Comparison of ENCODE assay signal across 12 cellular contexts in the genomic region with DNA sequence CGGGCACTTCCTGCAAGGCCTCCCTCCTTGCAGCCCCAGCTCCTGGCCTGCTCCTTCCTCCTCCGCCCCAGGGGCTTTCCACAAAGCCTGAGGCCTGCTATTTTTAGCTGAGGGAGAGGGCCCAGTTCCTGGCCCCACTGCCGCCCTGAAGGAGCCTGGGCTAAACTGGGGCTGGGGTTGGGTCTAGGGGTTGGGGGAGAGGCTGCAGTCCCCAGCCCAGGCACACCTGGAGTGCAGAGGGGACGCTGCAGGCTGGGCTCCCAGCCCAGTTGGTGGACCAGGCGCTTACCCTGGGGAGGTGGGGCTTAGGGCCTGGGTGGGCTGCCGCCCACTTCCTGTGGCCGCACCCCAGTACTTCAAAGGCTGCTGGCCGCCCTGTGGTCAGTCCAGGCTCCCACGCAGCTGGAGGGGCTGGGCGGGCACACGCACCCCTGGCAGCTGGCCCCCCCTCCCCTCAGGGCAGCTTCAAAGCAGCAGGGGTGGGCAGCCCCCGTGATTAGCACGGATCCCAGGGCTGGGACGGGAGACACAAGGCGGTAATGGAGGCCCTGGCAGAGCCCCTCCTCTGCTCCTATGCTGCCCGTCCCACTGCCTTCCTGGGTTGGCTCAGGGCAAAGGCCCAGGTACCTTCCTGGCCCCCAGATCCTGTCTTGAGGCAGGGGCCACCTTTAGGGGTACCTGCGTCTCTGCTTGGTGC. TPM values are rescaled to one million over a fixed set of nuclear protein-coding genes. Genes with fewer than 3 reads are reported as not detected.
DNase-seq lines count a peak whose midpoint lies in the region; ATAC-seq and TF ChIP-seq lines count a peak whose summit lies in the region.
"Had no signal": no experiment of that assay in that cellular context is flagged by ENCODE, and none has a peak within 500 bp of the region (broad histone marks: within the 10 kb centered on the region; RNA-seq: fewer than 3 reads in every experiment).

No MANE protein-coding gene starts in this region.

- H3K27me3 Mint-ChIP-seq in H9 (ENCODE audit: low read depth), result peaks cover 8% of the 10 kb centered on the region
- H3K27me3 Mint-ChIP-seq in stimulated activated naive B cell treated with anti-CD40 and anti-IgM and Interleukin-4, amounts not matched to agents 10 μg/mL and 1 μg/mL and 100 μg/mL, for 72 hours, result peaks cover 16 to 24% of the 10 kb centered on the region in 2 donors

- no peak overlapping the region for H3T11ph ChIP-seq in H9 (ENCODE audit: low read length)

- H3K27me3 ChIP-seq in H9 (ENCODE audit: insufficient read depth, low read length), result no peaks in the 10 kb centered on the region
- no peaks in the 10 kb centered on the region for H3K27me3 ChIP-seq in adrenal gland

- H3K18ac ChIP-seq in H9 (ENCODE audit: insufficient read length, low read depth, low read length), result no peak overlapping the region

- H3K14ac ChIP-seq in H9 (ENCODE audit: insufficient read depth, low read length), result peak overlapping the region; percentile 45; the same call in 1 of the 2 replicates

- H3K9me3 ChIP-seq in H9 (ENCODE audit: control insufficient read depth, low read depth, low read length) (no peaks in the 10 kb centered on the region), adrenal gland (replicated peaks in 1 of 3) (no peaks in the 10 kb centered on the region)

- no peak overlapping the region for H2BK15ac ChIP-seq in H9 (ENCODE audit: low read depth, low read length)

- H2BK20ac ChIP-seq in H9 (ENCODE audit: low read depth, low read length, poor library complexity, severe bottlenecking), result no peak overlapping the region

- no peak overlapping the region for H3K27ac Mint-ChIP-seq in H9
- peak overlapping the region; percentile 56 for H3K27ac Mint-ChIP-seq in stimulated activated naive B cell treated with anti-CD40 and anti-IgM and Interleukin-4, amounts not matched to agents 10 μg/mL and 1 μg/mL and 100 μg/mL, for 72 hours
- H3K27ac Mint-ChIP-seq: activated CD4-positive, alpha-beta T cell treated with anti-CD3 and anti-CD28 coated beads for 36 hours had no signal

- H3K36me3 ChIP-seq in adrenal gland (replicated peaks in 1 of 2), result no peaks in the 10 kb centered on the region

- peaks cover 18 to 34% of the 10 kb centered on the region in 2 experiments for H3K4me1 Mint-ChIP-seq in H9
- peaks cover 41 to 68% of the 10 kb centered on the region in 2 donors for H3K4me1 Mint-ChIP-seq in stimulated activated naive B cell treated with anti-CD40 and anti-IgM and Interleukin-4, amounts not matched to agents 10 μg/mL and 1 μg/mL and 100 μg/mL, for 72 hours

- no peak overlapping the region for H3K4ac ChIP-seq in H9 (ENCODE audit: low read depth, low read length)

- no peak overlapping the region for H2BK12ac ChIP-seq in H9 (ENCODE audit: insufficient read length, low read depth, low read length)

- H2BK5ac ChIP-seq in H9 (ENCODE audit: insufficient read length, low read length), result no peak overlapping the region

- H3K56ac ChIP-seq in H9 (ENCODE audit: insufficient read length, low read depth, low read length), result no peak overlapping the region

- no peaks in the 10 kb centered on the region for H3K79me2 ChIP-seq in H9 (ENCODE audit: insufficient read depth, low read length)

- H3K36me3 Mint-ChIP-seq in H9 (ENCODE audit: insufficient read depth in 1 of 3, low read depth in 3 of 3), result no peaks in the 10 kb centered on the region
- peaks cover 0 to 4% of the 10 kb centered on the region in 2 donors for H3K36me3 Mint-ChIP-seq in stimulated activated naive B cell treated with anti-CD40 and anti-IgM and Interleukin-4, amounts not matched to agents 10 μg/mL and 1 μg/mL and 100 μg/mL, for 72 hours
- H3K36me3 Mint-ChIP-seq: naive B cell had no signal

- no peak for ATAC-seq in stimulated activated naive B cell treated with anti-CD40 and anti-IgM and Interleukin-4, amounts not matched to agents 10 μg/mL and 1 μg/mL and 100 μg/mL, for 72 hours (replicated peaks)
- ATAC-seq in HG02973 (IDR thresholded peaks at IDR 0.05; ENCODE audit: unreplicated experiment), result no peak
- ATAC-seq: activated CD4-positive, alpha-beta T cell treated with anti-CD3 and anti-CD28 coated beads for 36 hours had no signal

- no peak overlapping the region for H3K4me2 ChIP-seq in H9 (ENCODE audit: insufficient read depth, insufficient read length, low read length)

- H3K23me2 ChIP-seq in H9 (ENCODE audit: insufficient read length, low read depth, low read length, poor library complexity, severe bottlenecking), result no peaks in the 10 kb centered on the region

- H2AFZ ChIP-seq in H9 (ENCODE audit: low read length), result no peak overlapping the region

- no peak overlapping the region for H3K4me3 Mint-ChIP-seq in H9
- peak overlapping the region; percentile 4 to 50 for H3K4me3 Mint-ChIP-seq in stimulated activated naive B cell treated with anti-CD40 and anti-IgM and Interleukin-4, amounts not matched to agents 10 μg/mL and 1 μg/mL and 100 μg/mL, for 72 hours
- H3K4me3 Mint-ChIP-seq: activated CD4-positive, alpha-beta T cell treated with anti-CD3 and anti-CD28 coated beads for 36 hours had no signal

- intact Hi-C loops in adrenal gland (cut with DNase I), result loop anchor here in 1 of 2 donors (10.0 kb wide), 1 partner anchor 149 kb away; the partner anchor contains the start of genes ARFRP1 and ZGPAT

- no peak overlapping the region for H3K9ac ChIP-seq in H9 (ENCODE audit: extremely low read depth, insufficient read length, low read length)

- TF ChIP-seq CTCF in H9 (conservative IDR thresholded peaks at IDR 0.05) (no peak), adrenal gland (IDR thresholded peaks at IDR 0.05) (no peak)

- H3K27ac ChIP-seq in H9 (ENCODE audit: insufficient read length, low read depth, low read length) (no peak overlapping the region), adrenal gland (peak overlapping the region in 4 of 5 donors; percentile 47 to 79 (median 64))

- H4K8ac ChIP-seq in H9 (replicated peaks; ENCODE audit: insufficient read length, low read depth, low read length), result no peak overlapping the region

- H3K23ac ChIP-seq in H9 (ENCODE audit: insufficient read length, low read depth, low read length), result no peak overlapping the region

- no peak overlapping the region for H4K5ac ChIP-seq in H9 (ENCODE audit: insufficient read length, low read depth, low read length)

- DNase-seq in H9, result no peak
- DNase-seq in adrenal gland, result peak in 1 of 7 donors; percentile 20
- peak; percentile 64 for DNase-seq in left kidney (ENCODE audit: low read depth, low spot score)
- no peak for DNase-seq in stimulated activated naive B cell treated with anti-CD40 and anti-IgM and Interleukin-4, amounts not matched to agents 10 μg/mL and 1 μg/mL and 100 μg/mL, for 72 hours
- no peak for DNase-seq in activated CD4-positive, alpha-beta T cell treated with anti-CD3 and anti-CD28 coated beads for 4 hours
- DNase-seq in NCI-H2029 treated with DMSO at 0.1 percent for 48 hours (lab: John Stamatoyannopoulos, UW), result no peak
- no peak for DNase-seq in SKM-1 treated with dmso at 0.1 percent for 144 hours (lab: John Stamatoyannopoulos, UW; ENCODE audit: unreplicated experiment)
- DNase-seq: activated CD4-positive, alpha-beta T cell treated with anti-CD3 and anti-CD28 coated beads for 36 hours; naive B cell; NCI-H2171 treated with DMSO at 0.1 percent for 48 hours; stimulated activated naive CD4-positive, alpha-beta T cell treated with Interleukin-2 at 50 U/mL for 16 hours had no signal

- no peak overlapping the region for H3K4me3 ChIP-seq in adrenal gland

- no peaks in the 10 kb centered on the region for H3K9me3 Mint-ChIP-seq in H9
- peaks cover 0 to 1% of the 10 kb centered on the region in 2 donors for H3K9me3 Mint-ChIP-seq in stimulated activated naive B cell treated with anti-CD40 and anti-IgM and Interleukin-4, amounts not matched to agents 10 μg/mL and 1 μg/mL and 100 μg/mL, for 72 hours

- no peak overlapping the region for H2BK120ac ChIP-seq in H9 (ENCODE audit: low read depth, low read length, poor library complexity, severe bottlenecking)

- no peak overlapping the region for H2AK5ac ChIP-seq in H9 (ENCODE audit: insufficient read length, low read length)

- WGBS in H9 (ENCODE audit: extremely low coverage, insufficient read length, low lambda C conversion rate), result no CpG with 5 or more reads among the region's 17 CpGs
- 28 to 67% (median 50%) methylated on average over 4 to 17 of the region's 17 CpGs for WGBS in adrenal gland, 4 donors

- no peaks in the 10 kb centered on the region for H3K79me1 ChIP-seq in H9 (ENCODE audit: insufficient read depth, low read depth, low read length, poor library complexity, severe bottlenecking)

- no peak overlapping the region for H4K91ac ChIP-seq in H9 (ENCODE audit: insufficient read length, low read depth, low read length)

- H3K4me1 ChIP-seq in H9 (ENCODE audit: insufficient read depth, low read length) (peaks cover 2% of the 10 kb centered on the region; the same call in 1 of the 2 replicates), adrenal gland (replicated peaks in 1 of 2) (peaks cover 46 to 49% of the 10 kb centered on the region in 2 donors)

- TF ChIP-seq POLR2A in adrenal gland (IDR thresholded peaks at IDR 0.05), result no peak

- no peaks in the 10 kb centered on the region for H4K20me1 ChIP-seq in H9 (ENCODE audit: control insufficient read depth, insufficient read depth, insufficient read length)

RNA-seq across cellular contexts. Expression of gene ABHD16B, which starts 7.1 kb away (rescaled TPM):
- total RNA-seq in H9 (2021) (not detected in 2 replicates), adrenal gland (not detected)
- 1 to 10 TPM in 1 of 3 donors, under 1 TPM in 1, not detected in 1; 0.54 to 1.2 TPM for polyA plus RNA-seq in adrenal gland

RNA-seq across cellular contexts. Expression of gene TPD52L2, which starts 10.9 kb away (rescaled TPM):
- total RNA-seq in H9 (2021), result 94.1 and 98.4 TPM in 2 replicates
- 100 to 1,000 TPM in 6 of 8 donors, 10 to 100 TPM in 2; 88.1 to 125 (median 113) TPM for total RNA-seq in adrenal gland
- polyA plus RNA-seq in adrenal gland, result 100 to 1,000 TPM in 2 of 3 donors, 10 to 100 TPM in 1; 92.2 to 114 (median 110) TPM

RNA-seq across cellular contexts. Expression of gene ZBTB46, which starts 23.2 kb away (rescaled TPM):
- 27.1 and 27.3 TPM in 2 replicates for total RNA-seq in H9 (2021)
- total RNA-seq in adrenal gland, result 10 to 100 TPM in 5 of 8 donors, 1 to 10 TPM in 3; 7.7 to 22.4 (median 13.8) TPM
- polyA plus RNA-seq in adrenal gland, result 10 to 100 TPM in 1 of 3 donors, 1 to 10 TPM in 1, under 1 TPM in 1; 0.77 to 11.3 (median 5.4) TPM

RNA-seq across cellular contexts. Expression of gene DNAJC5, which starts 40.7 kb away (rescaled TPM):
- total RNA-seq in H9 (2021), result 42.9 and 43.0 TPM in 2 replicates
- total RNA-seq in adrenal gland, result 10 to 100 TPM; 53.8 to 78.0 (median 64.8) TPM
- polyA plus RNA-seq in adrenal gland, result 10 to 100 TPM; 26.5 to 31.7 (median 29.7) TPM

Comparison
In these comparisons a context has a peak if more than half of its experiments do, and no peak if none do; other contexts are left out.
1. H3K4me3 Mint-ChIP-seq: peak in stimulated activated naive B cell treated with anti-CD40 and anti-IgM and Interleukin-4, amounts not matched to agents 10 μg/mL and 1 μg/mL and 100 μg/mL, for 72 hours (2 of 2); none in H9 (0 of 2).